In the genomic region with DNA sequence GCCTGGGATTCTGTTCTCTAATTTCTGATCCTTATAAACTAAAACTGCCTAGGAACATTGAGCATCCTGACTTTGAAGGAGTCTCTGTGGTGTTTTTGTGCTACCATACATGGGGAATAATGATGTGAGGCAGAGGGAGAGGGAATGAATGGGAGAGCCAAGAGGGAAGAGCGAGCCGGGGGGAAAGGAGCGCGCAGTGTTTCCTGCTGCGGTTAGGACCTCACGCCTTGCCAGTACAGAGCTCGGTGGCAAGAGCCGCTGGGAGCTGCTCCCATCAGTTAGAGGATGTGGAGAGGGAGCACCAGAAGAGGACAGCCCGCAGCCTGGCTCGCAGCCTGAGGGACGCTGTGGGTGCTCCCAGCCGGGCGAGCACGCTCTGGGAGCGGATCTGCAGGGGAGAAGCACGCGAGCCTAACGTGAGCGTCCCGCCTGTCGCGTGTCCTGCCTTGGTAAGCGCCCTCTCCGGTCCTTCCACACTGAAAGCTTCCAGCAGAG, we compare ENCODE assay signal across 8 cellular contexts.
A peak's percentile ranks its signal among the peaks of the same experiment; 100 is the strongest.
DNase-seq lines count a peak whose midpoint lies in the region; ATAC-seq and TF ChIP-seq lines count a peak whose summit lies in the region.

No MANE protein-coding gene starts in this region.

- no peak overlapping the region for H3K4ac ChIP-seq in mesenchymal stem cell (ENCODE audit: low read depth in 1 of 2, low read length in 2 of 2)

- H3K4me3 ChIP-seq in mesenchymal stem cell (ENCODE audit: insufficient read depth in 1 of 2, low read depth in 1 of 2, low read length in 2 of 2) (peak overlapping the region in 1 of 2 experiments; percentile 74), transverse colon (peak overlapping the region in 3 of 4 donors; percentile 2 to 39 (median 20))

- H3K9me3 ChIP-seq in ES-I3 (ENCODE audit: control insufficient read depth, insufficient read depth, low read length) = no peaks in the 10 kb centered on the region
- no peaks in the 10 kb centered on the region for H3K9me3 ChIP-seq in mesenchymal stem cell (ENCODE audit: control insufficient read depth, low read length)
- no peaks in the 10 kb centered on the region for H3K9me3 ChIP-seq in transverse colon

- no peak for TF ChIP-seq CTCF in transverse colon (IDR thresholded peaks at IDR 0.05)

- H2BK12ac ChIP-seq in mesenchymal stem cell (ENCODE audit: low read length in 2 of 2) = no peak overlapping the region

- 74% methylated on average over 24 of the region's 24 CpGs for WGBS in mesenchymal stem cell
- 45% methylated on average over 21 of the region's 24 CpGs; no CpG with 5 or more reads in 1 of the 2 donors for whole genome bisulfite sequencing in transverse colon (ENCODE audit: low coverage in 1 of 2), 2 donors

- no peak overlapping the region for H3K27ac ChIP-seq in mesenchymal stem cell (ENCODE audit: low read length, poor library complexity, severe bottlenecking)
- H3K27ac ChIP-seq in transverse colon = peak overlapping the region; percentile 27 to 65 (median 44)

- H3K27me3 ChIP-seq in mesenchymal stem cell (ENCODE audit: control insufficient read depth in 1 of 2, insufficient read depth in 1 of 2, low read length in 2 of 2) = peaks cover 23 to 47% of the 10 kb centered on the region in 2 experiments
- H3K27me3 ChIP-seq in transverse colon = no peaks in the 10 kb centered on the region

- no peak for TF ChIP-seq POLR2A in transverse colon (IDR thresholded peaks at IDR 0.05)

- peak overlapping the region; percentile 71 for H3K27ac Mint-ChIP-seq in dendritic cell treated with granulocyte-macrophage colony-stimulating factor and Interleukin-4, amounts not matched to agents 40 ng/mL and 50 ng/mL, for 4 days

- H2AFZ ChIP-seq in mesenchymal stem cell (ENCODE audit: low read depth, low read length) = no peak overlapping the region

- H3K36me3 ChIP-seq in ES-I3 (ENCODE audit: insufficient read depth, low read length) = no peaks in the 10 kb centered on the region
- no peaks in the 10 kb centered on the region for H3K36me3 ChIP-seq in mesenchymal stem cell (ENCODE audit: control insufficient read depth in 1 of 2, insufficient read depth in 2 of 2, low read depth in 1 of 2, low read length in 2 of 2)
- no peaks in the 10 kb centered on the region for H3K36me3 ChIP-seq in transverse colon

- peak overlapping the region; percentile 13; the same call in 1 of the 2 replicates for H3K9ac ChIP-seq in ES-I3 (ENCODE audit: low read depth, low read length)
- peak overlapping the region; percentile 94 for H3K9ac ChIP-seq in mesenchymal stem cell (ENCODE audit: low read length)

- H3K4me1 ChIP-seq in ES-I3 (ENCODE audit: insufficient read depth, low read length) (peaks cover 10% of the 10 kb centered on the region; the same call in 1 of the 2 replicates), mesenchymal stem cell (ENCODE audit: control insufficient read depth, insufficient read depth, low read depth, low read length) (peaks cover 3% of the 10 kb centered on the region), transverse colon (peaks cover 5 to 30% (median 12%) of the 10 kb centered on the region in 4 donors)

- peak; percentile 6 for ATAC-seq in GM21825 (IDR thresholded peaks at IDR 0.05; ENCODE audit: unreplicated experiment)

- H3K18ac ChIP-seq in mesenchymal stem cell (ENCODE audit: low read depth in 1 of 2, low read length in 2 of 2) = no peak overlapping the region

- H2BK5ac ChIP-seq in mesenchymal stem cell (ENCODE audit: low read depth, low read length, poor library complexity, severe bottlenecking) = no peak overlapping the region

- H3K4me3 Mint-ChIP-seq in dendritic cell treated with granulocyte-macrophage colony-stimulating factor and Interleukin-4, amounts not matched to agents 40 ng/mL and 50 ng/mL, for 4 days = peak overlapping the region; percentile 66

- H3K4me2 ChIP-seq in mesenchymal stem cell (ENCODE audit: low read length, poor library complexity, severe bottlenecking) = no peak overlapping the region

- in situ Hi-C loops in transverse colon (cut with MboI; ENCODE audit: low pct_ligation_motif_present in 1 of 4, low pct_unique_long_range_greater_than_20kb in 1 of 4, low sequenced_read_pairs in 3 of 4) = no loop called here

- H3K27me3 Mint-ChIP-seq in dendritic cell treated with granulocyte-macrophage colony-stimulating factor and Interleukin-4, amounts not matched to agents 40 ng/mL and 50 ng/mL, for 4 days = peaks cover 23% of the 10 kb centered on the region

- peaks cover 12% of the 10 kb centered on the region for H3K36me3 Mint-ChIP-seq in dendritic cell treated with granulocyte-macrophage colony-stimulating factor and Interleukin-4, amounts not matched to agents 40 ng/mL and 50 ng/mL, for 4 days (ENCODE audit: low read depth)

- DNase-seq in NCI-H2227 (lab: John Stamatoyannopoulos, UW; ENCODE audit: unreplicated experiment) = peak; percentile 21
- DNase-seq in mesenchymal stem cell = peak; percentile 1
- DNase-seq in transverse colon = no peak
- no peak for DNase-seq in NCI-H446 treated with DMSO at 0.1 percent for 48 hours (lab: John Stamatoyannopoulos, UW)
- no peak for DNase-seq in activated CD8-positive, alpha-beta memory T cell treated with anti-CD3 and anti-CD28 coated beads, Interleukin-2, amount 50 U/mL, for 48 hours

- H2BK15ac ChIP-seq in mesenchymal stem cell (ENCODE audit: low read depth, poor library complexity, severe bottlenecking) = no peak overlapping the region

- intact Hi-C loops in dendritic cell treated with granulocyte-macrophage colony-stimulating factor and Interleukin-4, amounts not matched to agents 40 ng/mL and 50 ng/mL, for 4 days (cut with micrococcal nuclease) = loop anchor here (5.0 kb wide), 1 partner anchor 49 kb away; no protein-coding TSS in a partner anchor
- intact Hi-C loops in transverse colon (cut with DNase I; ENCODE audit: low total_unique reads) = no loop called here

- H3K14ac ChIP-seq in mesenchymal stem cell (ENCODE audit: low read length in 2 of 2) = no peak overlapping the region

- no peak overlapping the region for H2AK5ac ChIP-seq in mesenchymal stem cell (ENCODE audit: low read length, severe bottlenecking)

- H4K91ac ChIP-seq in mesenchymal stem cell (ENCODE audit: low read length) = no peak overlapping the region

- no peak overlapping the region for H3K23ac ChIP-seq in mesenchymal stem cell (ENCODE audit: low read length in 2 of 2)

- H3K79me1 ChIP-seq in mesenchymal stem cell (replicated peaks; ENCODE audit: low read length, poor library complexity, severe bottlenecking) = no peaks in the 10 kb centered on the region

- TF ChIP-seq EP300 in transverse colon (IDR thresholded peaks at IDR 0.05; ENCODE audit: low read depth) = no peak

- H3K4me1 Mint-ChIP-seq in dendritic cell treated with granulocyte-macrophage colony-stimulating factor and Interleukin-4, amounts not matched to agents 40 ng/mL and 50 ng/mL, for 4 days (ENCODE audit: low read depth) = peaks cover 76% of the 10 kb centered on the region

- no peak overlapping the region for H4K8ac ChIP-seq in mesenchymal stem cell (ENCODE audit: low read length)

- H3K9me3 Mint-ChIP-seq in dendritic cell treated with granulocyte-macrophage colony-stimulating factor and Interleukin-4, amounts not matched to agents 40 ng/mL and 50 ng/mL, for 4 days = no peaks in the 10 kb centered on the region

- no peak overlapping the region for H2BK120ac ChIP-seq in mesenchymal stem cell (ENCODE audit: low read depth, low read length)

Comparison
In these comparisons a context has a peak if more than half of its experiments do, and no peak if none do; other contexts are left out.
1. DNase-seq: peak in NCI-H2227 (single experiment) and mesenchymal stem cell (single experiment); none in transverse colon (single experiment), NCI-H446 treated with DMSO at 0.1 percent for 48 hours (single experiment) and activated CD8-positive, alpha-beta memory T cell treated with anti-CD3 and anti-CD28 coated beads, Interleukin-2, amount 50 U/mL, for 48 hours (single experiment).